Comparison of ENCODE assay signal across 5 cellular contexts in the genomic region with DNA sequence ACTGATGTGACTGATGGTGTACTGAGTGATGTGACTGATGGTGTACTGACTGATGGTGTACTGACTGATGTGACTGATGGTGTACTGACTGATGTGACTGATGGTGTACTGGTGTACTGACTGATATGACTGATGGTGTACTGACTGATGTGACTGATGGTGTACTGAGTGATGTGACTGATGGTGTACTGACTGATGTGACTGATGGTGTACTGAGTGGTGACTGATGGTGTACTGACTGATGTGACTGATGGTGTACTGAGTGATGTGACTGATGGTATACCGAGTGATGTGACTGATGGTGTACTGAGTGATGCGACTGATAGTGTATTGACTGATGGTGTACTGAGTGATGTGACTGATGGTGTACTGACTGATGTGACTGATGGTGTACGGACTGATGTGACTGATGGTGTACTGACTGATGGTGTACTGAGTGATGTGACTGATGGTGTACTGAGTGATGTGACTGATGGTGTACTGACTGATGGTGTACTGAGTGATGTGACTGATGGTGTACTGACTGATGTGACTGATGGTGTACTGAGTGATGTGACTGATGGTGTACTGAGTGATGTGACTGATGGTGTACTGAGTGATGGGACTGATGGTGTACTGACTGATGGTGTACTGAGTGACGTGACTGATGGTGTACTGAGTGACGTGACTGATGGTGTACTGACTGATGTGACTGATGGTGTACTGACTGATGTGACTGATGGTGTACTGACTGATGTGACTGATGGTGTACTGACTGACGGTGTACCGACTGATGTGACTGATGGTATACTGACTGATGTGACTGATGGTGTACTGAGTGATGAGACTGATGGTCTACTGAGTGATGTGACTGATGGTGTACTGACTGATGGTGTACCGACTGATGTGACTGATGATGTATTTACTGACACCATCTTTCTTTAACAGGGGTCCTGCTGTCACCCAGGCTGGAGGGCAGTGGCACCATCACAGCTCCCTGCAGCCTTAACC. TPM values are rescaled to one million over a fixed set of nuclear protein-coding genes. Genes with fewer than 3 reads are reported as not detected.
"Had no signal": no experiment of that assay in that cellular context is flagged by ENCODE, and none has a peak within 500 bp of the region (broad histone marks: within the 10 kb centered on the region; RNA-seq: fewer than 3 reads in every experiment).

No MANE protein-coding gene starts in this region.

RNA-seq across cellular contexts. Expression of a gene that starts 57.1 kb away (rescaled TPM):
- total RNA-seq: epithelial cell of proximal tubule, fibroblast of villous mesenchyme, myocyte, pulmonary artery endothelial cell had no signal
- polyA plus RNA-seq: keratinocyte had no signal
